Comparison of ENCODE assay signal across 1 cellular context in the genomic region with DNA sequence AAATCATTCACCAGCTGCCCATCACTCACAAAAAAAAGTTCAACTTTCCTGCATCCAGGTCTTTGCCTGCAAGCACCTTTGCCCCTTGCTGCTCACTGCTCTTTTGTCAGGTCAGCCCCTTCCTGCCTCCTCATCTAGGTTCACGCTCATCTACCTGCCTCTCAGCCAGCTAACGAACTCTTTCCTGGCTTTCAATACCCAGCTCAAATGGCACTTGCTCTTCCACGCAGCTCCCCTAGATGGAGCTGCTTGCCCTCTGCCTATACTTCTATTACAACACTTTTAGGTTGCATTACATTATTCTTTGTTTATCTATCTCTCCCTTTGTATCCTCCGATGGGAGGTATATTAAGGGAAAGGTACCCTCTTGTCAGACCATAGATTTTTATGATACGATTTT.
TF ChIP-seq lines count a peak whose summit lies in the region.

No MANE protein-coding gene starts in this region.

TF ChIP-seq in WTC11, 78 proteins besides CTCF, POLR2A, EP300 and RAD21 (continued from another document):
- TF ChIP-seq, protein P1, sequence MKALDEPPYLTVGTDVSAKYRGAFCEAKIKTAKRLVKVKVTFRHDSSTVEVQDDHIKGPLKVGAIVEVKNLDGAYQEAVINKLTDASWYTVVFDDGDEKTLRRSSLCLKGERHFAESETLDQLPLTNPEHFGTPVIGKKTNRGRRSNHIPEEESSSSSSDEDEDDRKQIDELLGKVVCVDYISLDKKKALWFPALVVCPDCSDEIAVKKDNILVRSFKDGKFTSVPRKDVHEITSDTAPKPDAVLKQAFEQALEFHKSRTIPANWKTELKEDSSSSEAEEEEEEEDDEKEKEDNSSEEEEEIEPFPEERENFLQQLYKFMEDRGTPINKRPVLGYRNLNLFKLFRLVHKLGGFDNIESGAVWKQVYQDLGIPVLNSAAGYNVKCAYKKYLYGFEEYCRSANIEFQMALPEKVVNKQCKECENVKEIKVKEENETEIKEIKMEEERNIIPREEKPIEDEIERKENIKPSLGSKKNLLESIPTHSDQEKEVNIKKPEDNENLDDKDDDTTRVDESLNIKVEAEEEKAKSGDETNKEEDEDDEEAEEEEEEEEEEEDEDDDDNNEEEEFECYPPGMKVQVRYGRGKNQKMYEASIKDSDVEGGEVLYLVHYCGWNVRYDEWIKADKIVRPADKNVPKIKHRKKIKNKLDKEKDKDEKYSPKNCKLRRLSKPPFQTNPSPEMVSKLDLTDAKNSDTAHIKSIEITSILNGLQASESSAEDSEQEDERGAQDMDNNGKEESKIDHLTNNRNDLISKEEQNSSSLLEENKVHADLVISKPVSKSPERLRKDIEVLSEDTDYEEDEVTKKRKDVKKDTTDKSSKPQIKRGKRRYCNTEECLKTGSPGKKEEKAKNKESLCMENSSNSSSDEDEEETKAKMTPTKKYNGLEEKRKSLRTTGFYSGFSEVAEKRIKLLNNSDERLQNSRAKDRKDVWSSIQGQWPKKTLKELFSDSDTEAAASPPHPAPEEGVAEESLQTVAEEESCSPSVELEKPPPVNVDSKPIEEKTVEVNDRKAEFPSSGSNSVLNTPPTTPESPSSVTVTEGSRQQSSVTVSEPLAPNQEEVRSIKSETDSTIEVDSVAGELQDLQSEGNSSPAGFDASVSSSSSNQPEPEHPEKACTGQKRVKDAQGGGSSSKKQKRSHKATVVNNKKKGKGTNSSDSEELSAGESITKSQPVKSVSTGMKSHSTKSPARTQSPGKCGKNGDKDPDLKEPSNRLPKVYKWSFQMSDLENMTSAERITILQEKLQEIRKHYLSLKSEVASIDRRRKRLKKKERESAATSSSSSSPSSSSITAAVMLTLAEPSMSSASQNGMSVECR (CRISPR knock-in tag; IDR thresholded peaks at IDR 0.05; ENCODE audit: borderline replicate concordance) = no peak
TF ChIP-seq in WTC11: peak in this region for 0.
